2 cellular contexts compared by ENCODE assay signal in genomic region chr20:46820682-46821081, GRCh38.
TF ChIP-seq lines count a peak whose summit lies in the region.

No MANE protein-coding gene starts in this region.

TF ChIP-seq in IMR-90, 13 proteins besides CTCF, POLR2A, EP300 and RAD21 (continued from another document):
- TF ChIP-seq USF2 (IDR thresholded peaks at IDR 0.05; ENCODE audit: low read depth, low read length), result no peak
- no peak for TF ChIP-seq CHD1 (IDR thresholded peaks at IDR 0.05; ENCODE audit: low read depth, low read length)
- TF ChIP-seq CEBPB (IDR thresholded peaks at IDR 0.05; ENCODE audit: low read depth, low read length), result no peak
- no peak for TF ChIP-seq MXI1 (IDR thresholded peaks at IDR 0.05; ENCODE audit: borderline replicate concordance, low read depth, low read length)

TF ChIP-seq in WTC11, 78 proteins besides CTCF, POLR2A, EP300 and RAD21 (continued from another document):
- TF ChIP-seq HMGXB4 (CRISPR knock-in tag; IDR thresholded peaks at IDR 0.05) (no peak), CDX4 (CRISPR knock-in tag; IDR thresholded peaks at IDR 0.05; ENCODE audit: borderline replicate concordance) (no peak)
TF ChIP-seq in WTC11: peak in this region for 0.
